Comparison of ENCODE assay signal across 8 cellular contexts in the genomic region with DNA sequence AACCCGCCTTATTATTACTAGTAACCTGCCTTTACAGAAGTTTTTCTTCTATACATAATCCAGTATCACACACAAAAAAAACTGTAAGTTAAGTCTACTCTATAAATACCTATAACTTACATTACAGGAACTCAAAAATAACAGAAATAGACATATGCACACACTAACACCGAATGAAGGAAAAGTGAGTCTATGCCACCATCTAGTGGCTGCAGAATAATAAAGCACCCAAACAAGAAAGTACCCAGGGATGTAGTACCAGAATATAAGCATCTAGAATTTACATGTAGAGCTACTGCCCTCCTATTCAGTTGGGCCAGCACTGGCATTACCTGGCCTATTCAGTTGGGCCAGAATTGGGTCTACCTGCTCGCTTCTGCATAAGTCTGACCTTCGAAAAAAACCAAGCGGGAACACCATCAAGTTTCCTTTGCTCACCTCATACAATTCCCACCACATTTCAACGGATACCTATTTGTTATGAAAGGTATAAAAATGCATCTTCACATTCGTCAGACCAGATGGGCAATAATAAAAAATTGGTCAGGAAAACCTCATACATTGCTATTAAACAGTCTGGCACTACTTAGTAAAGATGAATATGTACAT. TPM values are rescaled to one million over a fixed set of nuclear protein-coding genes. Genes with fewer than 3 reads are reported as not detected.
DNase-seq lines count a peak whose midpoint lies in the region; ATAC-seq and FAIRE-seq lines count a peak whose summit lies in the region.

No MANE protein-coding gene starts in this region.

- ATAC-seq in GM19455 (IDR thresholded peaks at IDR 0.05; ENCODE audit: unreplicated experiment), result peak; percentile 39
- ATAC-seq in HG03378 (IDR thresholded peaks at IDR 0.05; ENCODE audit: unreplicated experiment), result peak; percentile 60

- no peaks in the 10 kb centered on the region for H3K9me3 ChIP-seq in small intestine (ENCODE audit: control insufficient read depth, low read depth)

- no peaks in the 10 kb centered on the region for H3K27me3 ChIP-seq in small intestine (ENCODE audit: control insufficient read depth in 2 of 2, insufficient read depth in 2 of 2, low read length in 2 of 2)

- H3K4me3 ChIP-seq in small intestine (ENCODE audit: low read depth in 1 of 2, low read length in 2 of 2), result no peak overlapping the region

- WGBS in small intestine, 3 donors, result 31 to 42% (median 32%) methylated on average over 7 of the region's 7 CpGs

- no peaks in the 10 kb centered on the region for H3K4me1 ChIP-seq in small intestine (ENCODE audit: control insufficient read depth in 2 of 2, insufficient read depth in 1 of 2, low read depth in 1 of 2, low read length in 1 of 2)

- no peaks in the 10 kb centered on the region for H3K36me3 ChIP-seq in small intestine (ENCODE audit: control insufficient read depth in 2 of 2, insufficient read depth in 2 of 2, low read length in 2 of 2)

- H3K27ac ChIP-seq in small intestine (ENCODE audit: low read depth in 1 of 2, low read length in 1 of 2), result no peak overlapping the region

- FAIRE-seq in small intestine (lab: Jason Lieb, UNC), result peak; percentile 15

- DNase-seq in DMS 273 (lab: John Stamatoyannopoulos, UW; ENCODE audit: unreplicated experiment), result peak; percentile 70
- DNase-seq in DMS 273 treated with DMSO at 0.1 percent for 48 hours (lab: John Stamatoyannopoulos, UW), result no peak
- DNase-seq in NCI-H345 (lab: John Stamatoyannopoulos, UW), result peak; percentile 64
- peak; percentile 9 for DNase-seq in activated CD4-positive, alpha-beta T cell treated with anti-CD3 and anti-CD28 coated beads, Interleukin-2, amount 50 U/mL, for 1 hour
- peak; percentile 66 for DNase-seq in globus pallidus (ENCODE audit: low spot score)
- DNase-seq in small intestine, result peak; percentile 71

RNA-seq across cellular contexts. Expression of a gene that starts 4.0 kb away (rescaled TPM):
- polyA plus RNA-seq in small intestine, result 10 to 100 TPM; 26.5 to 39.6 (median 31.1) TPM

RNA-seq across cellular contexts. Expression of a gene that starts 20.4 kb away (rescaled TPM):
- polyA plus RNA-seq in small intestine, result 1 to 10 TPM in 1 of 3 donors, under 1 TPM in 1, not detected in 1; 0.67 to 1.1 TPM

RNA-seq across cellular contexts. Expression of a gene that starts 49.2 kb away (rescaled TPM):
- not detected for polyA plus RNA-seq in small intestine
